Comparison of ENCODE assay signal across 1 cellular context in the genomic region with DNA sequence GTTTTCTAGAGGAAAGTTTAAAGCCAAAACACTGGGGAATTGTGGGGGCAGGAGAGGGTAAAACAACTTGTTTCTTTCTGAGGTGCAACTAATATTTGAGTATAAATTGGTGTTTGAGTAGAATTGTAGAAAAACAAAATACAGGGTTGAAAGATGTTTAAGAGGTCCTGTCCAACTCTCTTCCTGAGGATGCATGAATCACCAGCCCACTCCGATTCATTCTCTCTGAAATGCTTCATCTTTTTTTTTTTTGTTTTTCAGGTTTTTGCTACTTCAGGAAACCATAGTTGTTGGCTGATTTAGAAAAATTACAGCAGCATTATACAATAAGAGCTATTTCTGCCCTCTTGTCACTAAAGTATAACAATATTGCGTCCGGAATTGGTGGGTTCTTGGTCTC.
TF ChIP-seq lines count a peak whose summit lies in the region.

No MANE protein-coding gene starts in this region.

TF ChIP-seq in HCT116, 20 proteins besides CTCF, POLR2A, EP300 and RAD21 (continued from another document):
- TF ChIP-seq, protein P1, sequence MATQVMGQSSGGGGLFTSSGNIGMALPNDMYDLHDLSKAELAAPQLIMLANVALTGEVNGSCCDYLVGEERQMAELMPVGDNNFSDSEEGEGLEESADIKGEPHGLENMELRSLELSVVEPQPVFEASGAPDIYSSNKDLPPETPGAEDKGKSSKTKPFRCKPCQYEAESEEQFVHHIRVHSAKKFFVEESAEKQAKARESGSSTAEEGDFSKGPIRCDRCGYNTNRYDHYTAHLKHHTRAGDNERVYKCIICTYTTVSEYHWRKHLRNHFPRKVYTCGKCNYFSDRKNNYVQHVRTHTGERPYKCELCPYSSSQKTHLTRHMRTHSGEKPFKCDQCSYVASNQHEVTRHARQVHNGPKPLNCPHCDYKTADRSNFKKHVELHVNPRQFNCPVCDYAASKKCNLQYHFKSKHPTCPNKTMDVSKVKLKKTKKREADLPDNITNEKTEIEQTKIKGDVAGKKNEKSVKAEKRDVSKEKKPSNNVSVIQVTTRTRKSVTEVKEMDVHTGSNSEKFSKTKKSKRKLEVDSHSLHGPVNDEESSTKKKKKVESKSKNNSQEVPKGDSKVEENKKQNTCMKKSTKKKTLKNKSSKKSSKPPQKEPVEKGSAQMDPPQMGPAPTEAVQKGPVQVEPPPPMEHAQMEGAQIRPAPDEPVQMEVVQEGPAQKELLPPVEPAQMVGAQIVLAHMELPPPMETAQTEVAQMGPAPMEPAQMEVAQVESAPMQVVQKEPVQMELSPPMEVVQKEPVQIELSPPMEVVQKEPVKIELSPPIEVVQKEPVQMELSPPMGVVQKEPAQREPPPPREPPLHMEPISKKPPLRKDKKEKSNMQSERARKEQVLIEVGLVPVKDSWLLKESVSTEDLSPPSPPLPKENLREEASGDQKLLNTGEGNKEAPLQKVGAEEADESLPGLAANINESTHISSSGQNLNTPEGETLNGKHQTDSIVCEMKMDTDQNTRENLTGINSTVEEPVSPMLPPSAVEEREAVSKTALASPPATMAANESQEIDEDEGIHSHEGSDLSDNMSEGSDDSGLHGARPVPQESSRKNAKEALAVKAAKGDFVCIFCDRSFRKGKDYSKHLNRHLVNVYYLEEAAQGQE (IDR thresholded peaks at IDR 0.05; ENCODE audit: low read depth), result no peak
- TF ChIP-seq SP1 (IDR thresholded peaks at IDR 0.05; ENCODE audit: low read depth) (no peak), FOSL1 (IDR thresholded peaks at IDR 0.05; ENCODE audit: low read depth) (no peak; the same call in 1 of the 2 replicates), EZH2phosphoT487 (IDR thresholded peaks at IDR 0.05; ENCODE audit: borderline replicate concordance) (no peak), YY1 (IDR thresholded peaks at IDR 0.05; ENCODE audit: extremely low read depth, insufficient replicate concordance, low read depth, low read length) (no peak), JUND (IDR thresholded peaks at IDR 0.05) (no peak)
